17 cellular contexts compared by ENCODE assay signal in genomic region chr18:63488160-63488559, GRCh38. TPM values are rescaled to one million over a fixed set of nuclear protein-coding genes. Genes with fewer than 3 reads are reported as not detected.
DNase-seq lines count a peak whose midpoint lies in the region; ATAC-seq and TF ChIP-seq lines count a peak whose summit lies in the region.
"Had no signal": no experiment of that assay in that cellular context is flagged by ENCODE, and none has a peak within 500 bp of the region (broad histone marks: within the 10 kb centered on the region; RNA-seq: fewer than 3 reads in every experiment).

No MANE protein-coding gene starts in this region.

- CTCF ChIA-PET in MCF 10A (lab: Yijun Ruan, JAX) = interaction anchor here (0.7 kb wide), 1 partner anchor 254 kb away, joined by 3 read pairs; no protein-coding TSS in a partner anchor
- CTCF ChIA-PET in activated CD4-positive, alpha-beta memory T cell treated with anti-CD3 and anti-CD28 coated beads for 36 hours (lab: Charles Lee) = no interaction called here

- no peak for TF ChIP-seq POLR2A in breast epithelium (IDR thresholded peaks at IDR 0.05)

- intact Hi-C loops in MCF 10A (cut with micrococcal nuclease) (no loop called here), breast epithelium (cut with DNase I; ENCODE audit: low total_unique reads) (no loop called here)
- intact Hi-C loops in activated CD4-positive, alpha-beta memory T cell treated with anti-CD3 and anti-CD28 coated beads for 36 hours (cut with micrococcal nuclease) = no loop called here

- no peaks in the 10 kb centered on the region for H3K27me3 Mint-ChIP-seq in MCF 10A (ENCODE audit: insufficient read depth, unreplicated experiment)
- H3K27me3 Mint-ChIP-seq in activated CD4-positive, alpha-beta memory T cell treated with anti-CD3 and anti-CD28 coated beads for 36 hours = peaks cover 3% of the 10 kb centered on the region

- H3K27ac ChIP-seq in breast epithelium = no peak overlapping the region
- peak overlapping the region; percentile 7 for H3K27ac ChIP-seq in rectal smooth muscle tissue (ENCODE audit: low read depth, low read length)
- H3K27ac ChIP-seq: 22Rv1 had no signal

- no peak for ATAC-seq in GM21526 (IDR thresholded peaks at IDR 0.05; ENCODE audit: low FRiP score, unreplicated experiment)
- ATAC-seq: HCT116 had no signal

- peaks cover 37% of the 10 kb centered on the region for H3K4me1 Mint-ChIP-seq in MCF 10A (ENCODE audit: insufficient read depth, unreplicated experiment)
- no peaks in the 10 kb centered on the region for H3K4me1 Mint-ChIP-seq in activated CD4-positive, alpha-beta memory T cell treated with anti-CD3 and anti-CD28 coated beads for 36 hours (ENCODE audit: low read depth)
- H3K4me1 Mint-ChIP-seq: CD8-positive, alpha-beta memory T cell had no signal

- BruUV-seq in MCF 10A (replicated peaks; lab: Mats Ljungman, UMichigan) = no TSS peak

- H3K4me3 ChIP-seq in breast epithelium (no peak overlapping the region), fibroblast of villous mesenchyme (ENCODE audit: low read depth, low read length) (no peak overlapping the region), rectal smooth muscle tissue (ENCODE audit: low read length) (no peak overlapping the region)

- POLR2A ChIA-PET in MCF 10A (lab: Yijun Ruan, JAX) = interaction anchor here (0.6 to 11.5 kb wide), 10 partner anchors 8 to 342 kb away, joined by 3 to 120 read pairs (median 5); partner anchors contain the start of gene SERPINB5
- POLR2A ChIA-PET in activated CD4-positive, alpha-beta memory T cell treated with anti-CD3 and anti-CD28 coated beads for 36 hours (lab: Charles Lee) = no interaction called here

- H3K9ac ChIP-seq in rectal smooth muscle tissue (ENCODE audit: low read length) = no peak overlapping the region

- H3K27me3 ChIP-seq in breast epithelium = no peaks in the 10 kb centered on the region
- no peaks in the 10 kb centered on the region for H3K27me3 ChIP-seq in rectal smooth muscle tissue (ENCODE audit: control insufficient read depth, insufficient read depth, low read length)

- no peaks in the 10 kb centered on the region for H3K36me3 ChIP-seq in breast epithelium
- H3K36me3 ChIP-seq in rectal smooth muscle tissue (ENCODE audit: control insufficient read depth, insufficient read depth, low read length) = no peaks in the 10 kb centered on the region

- TF ChIP-seq CTCF in MCF 10A (IDR thresholded peaks at IDR 0.05; ENCODE audit: unreplicated experiment) (no peak), breast epithelium (IDR thresholded peaks at IDR 0.05) (no peak), fibroblast of villous mesenchyme (IDR thresholded peaks at IDR 0.05; ENCODE audit: insufficient read depth, low read depth, low read length) (no peak)

- peaks cover 100% of the 10 kb centered on the region for H3K36me3 Mint-ChIP-seq in MCF 10A (ENCODE audit: insufficient read depth, unreplicated experiment)
- H3K36me3 Mint-ChIP-seq in activated CD4-positive, alpha-beta memory T cell treated with anti-CD3 and anti-CD28 coated beads for 36 hours = no peaks in the 10 kb centered on the region
- H3K36me3 Mint-ChIP-seq: CD14-positive monocyte; CD8-positive, alpha-beta memory T cell had no signal

- no peak overlapping the region for H3K4me3 Mint-ChIP-seq in MCF 10A (ENCODE audit: unreplicated experiment)
- H3K4me3 Mint-ChIP-seq in activated CD4-positive, alpha-beta memory T cell treated with anti-CD3 and anti-CD28 coated beads for 36 hours = no peak overlapping the region
- H3K4me3 Mint-ChIP-seq: CD14-positive monocyte; CD8-positive, alpha-beta memory T cell had no signal

- H3K4me1 ChIP-seq in breast epithelium (no peaks in the 10 kb centered on the region), rectal smooth muscle tissue (ENCODE audit: control insufficient read depth, insufficient read depth, low read length) (peaks cover 21% of the 10 kb centered on the region)
- H3K4me1 ChIP-seq: Caco-2 had no signal

- no peaks in the 10 kb centered on the region for H3K9me3 ChIP-seq in breast epithelium
- H3K9me3 ChIP-seq: Caco-2 had no signal

- DNase-seq in MCF 10A (ENCODE audit: unreplicated experiment) (no peak), breast epithelium (ENCODE audit: low spot score in 2 of 2) (no peak), fibroblast of villous mesenchyme (ENCODE audit: low read depth) (peak; percentile 28), globus pallidus (ENCODE audit: low spot score) (no peak)
- DNase-seq in activated CD4-positive, alpha-beta memory T cell treated with anti-CD3 and anti-CD28 coated beads for 36 hours = no peak
- DNase-seq in stimulated activated CD4-positive, alpha-beta T cell treated with anti-CD3 and anti-CD28 coated beads, Interleukin-2, amount 100 ng/mL, for 48 hours = no peak
- DNase-seq: Caco-2; CD8-positive, alpha-beta memory T cell; DMS53; GF-D8 had no signal

- H3K27ac Mint-ChIP-seq in MCF 10A (ENCODE audit: low read depth, unreplicated experiment) = peak overlapping the region; percentile 39
- no peak overlapping the region for H3K27ac Mint-ChIP-seq in activated CD4-positive, alpha-beta memory T cell treated with anti-CD3 and anti-CD28 coated beads for 36 hours
- H3K27ac Mint-ChIP-seq: CD14-positive monocyte; CD8-positive, alpha-beta memory T cell had no signal

- H3K9me3 Mint-ChIP-seq in MCF 10A (ENCODE audit: unreplicated experiment) = no peaks in the 10 kb centered on the region
- H3K9me3 Mint-ChIP-seq in activated CD4-positive, alpha-beta memory T cell treated with anti-CD3 and anti-CD28 coated beads for 36 hours = no peaks in the 10 kb centered on the region
- H3K9me3 Mint-ChIP-seq: CD8-positive, alpha-beta memory T cell had no signal

RNA-seq across cellular contexts. Expression of gene SERPINB5, which starts 11.4 kb away (rescaled TPM):
- total RNA-seq in MCF 10A (2022) (254 and 330 TPM in 2 replicates), breast epithelium (10 to 100 TPM in 2 of 3 donors, not detected in 1; 12.6 to 17.4 TPM), fibroblast of villous mesenchyme (not detected in 2 replicates)
- not detected for total RNA-seq in activated CD4-positive, alpha-beta memory T cell treated with anti-CD3 and anti-CD28 coated beads for 36 hours
- total RNA-seq: Caco-2; CD8-positive, alpha-beta memory T cell had no signal

RNA-seq across cellular contexts. Expression of gene SERPINB12, which starts 54.0 kb away (rescaled TPM):
- total RNA-seq in MCF 10A (2022) (not detected in 2 replicates), breast epithelium (not detected), fibroblast of villous mesenchyme (not detected in 2 replicates)
- total RNA-seq in activated CD4-positive, alpha-beta memory T cell treated with anti-CD3 and anti-CD28 coated beads for 36 hours = not detected
- total RNA-seq: A673; Caco-2; CD8-positive, alpha-beta memory T cell; HT-29 had no signal

Comparison
In these comparisons a context has a peak if more than half of its experiments do, and no peak if none do; other contexts are left out.
1. RNA of gene SERPINB5, which starts 11.4 kb away (total RNA-seq): 254 to 330 TPM in MCF 10A; 12.6 to 17.4 TPM in breast epithelium, not detected in fibroblast of villous mesenchyme and not detected in activated CD4-positive, alpha-beta memory T cell treated with anti-CD3 and anti-CD28 coated beads for 36 hours; every median in the first group is over 10 times any median in the second.